ENCODE assay signal across 23 cellular contexts in genomic region chr1:159942700-159943640, GRCh38. TPM values are rescaled to one million over a fixed set of nuclear protein-coding genes. Genes with fewer than 3 reads are reported as not detected.
DNase-seq lines count a peak whose midpoint lies in the region; ATAC-seq and TF ChIP-seq lines count a peak whose summit lies in the region.
"Had no signal": no experiment of that assay in that cellular context is flagged by ENCODE, and none has a peak within 500 bp of the region (broad histone marks: within the 10 kb centered on the region; RNA-seq: fewer than 3 reads in every experiment).

No MANE protein-coding gene starts in this region.

- no peaks in the 10 kb centered on the region for H3K9me3 Mint-ChIP-seq in brain
- H3K9me3 Mint-ChIP-seq: activated naive CD4-positive, alpha-beta T cell treated with anti-CD3 and anti-CD28 coated beads, Interleukin-2, amount 50 U/mL, for 72 hours; activated T-helper 1 cell treated with anti-CD3 and anti-CD28 coated beads, Interleukin-12 subunit alpha, Interleukin-12 subunit beta, Interleukin-2, Interleukin-4 antibody, amounts not matched to agents 30 ng/mL and 10 ng/mL and 1 ng/mL, durations not matched to agents 14 hours and 24 hours and 36 hours had no signal

- peak overlapping the region; percentile 42 to 85 for H3K27ac ChIP-seq in prostate gland
- H3K27ac ChIP-seq: ascending aorta, ovary, tibial artery had no signal

- H3K36me3 ChIP-seq in prostate gland = no peaks in the 10 kb centered on the region
- H3K36me3 ChIP-seq: ascending aorta, HAP-1, ovary, tibial artery had no signal

- 53% methylated on average over 20 of the region's 20 CpGs for WGBS in prostate gland

- peaks cover 12% of the 10 kb centered on the region for H3K27me3 Mint-ChIP-seq in brain

- H3K4me3 Mint-ChIP-seq in brain = peak overlapping the region; percentile 63 to 97 (median 91)
- H3K4me3 Mint-ChIP-seq: activated T-helper 1 cell treated with anti-CD3 and anti-CD28 coated beads, Interleukin-12 subunit alpha, Interleukin-12 subunit beta, Interleukin-2, Interleukin-4 antibody, amounts not matched to agents 30 ng/mL and 10 ng/mL and 1 ng/mL, durations not matched to agents 14 hours and 24 hours and 36 hours had no signal

- ATAC-seq in left lobe of liver (no peak), GM18502 (IDR thresholded peaks at IDR 0.05; ENCODE audit: poor library complexity, unreplicated experiment) (no peak)
- ATAC-seq: activated naive CD4-positive, alpha-beta T cell treated with anti-CD3 and anti-CD28 coated beads, Interleukin-2, amount 50 U/mL, for 72 hours; K562; left ventricle myocardium superior had no signal

- TF ChIP-seq CTCF in GM20000 (IDR thresholded peaks at IDR 0.05; ENCODE audit: extremely low read depth, missing control alignments) = no peak
- no peak for TF ChIP-seq CTCF in brain (conservative IDR thresholded peaks at IDR 0.05)
- no peak for TF ChIP-seq CTCF in prostate gland (IDR thresholded peaks at IDR 0.05)

- H3K27me3 ChIP-seq in prostate gland (replicated peaks; ENCODE audit: insufficient read depth) = no peaks in the 10 kb centered on the region
- H3K27me3 ChIP-seq: ascending aorta, ovary had no signal

- H3K9me3 ChIP-seq in prostate gland = no peaks in the 10 kb centered on the region
- H3K9me3 ChIP-seq: ascending aorta, HAP-1, ovary, tibial artery had no signal

- H3K27ac Mint-ChIP-seq in brain = peak overlapping the region; percentile 21 to 96 (median 76)
- H3K27ac Mint-ChIP-seq: activated naive CD4-positive, alpha-beta T cell treated with anti-CD3 and anti-CD28 coated beads, Interleukin-2, amount 50 U/mL, for 72 hours; activated T-helper 1 cell treated with anti-CD3 and anti-CD28 coated beads, Interleukin-12 subunit alpha, Interleukin-12 subunit beta, Interleukin-2, Interleukin-4 antibody, amounts not matched to agents 30 ng/mL and 10 ng/mL and 1 ng/mL, durations not matched to agents 14 hours and 24 hours and 36 hours had no signal

- DNase-seq in GM20000 (ENCODE audit: low spot score) (peak; percentile 7), left lobe of liver (ENCODE audit: low spot score) (peak; percentile 24), prostate gland (ENCODE audit: low spot score) (no peak), SIG-M5 treated with dmso at 0.1 percent for 504 hours (lab: John Stamatoyannopoulos, UW; ENCODE audit: unreplicated experiment) (no peak), A172 (ENCODE audit: low spot score) (no peak)
- DNase-seq: activated CD4-positive, CD25-positive, alpha-beta regulatory T cell treated with anti-CD3 and anti-CD28 coated beads, Interleukin-2, amount 50 U/mL, for 72 hours; DMS79; left ventricle myocardium superior; NCI-H2029 treated with DMSO at 0.1 percent for 48 hours; ovary; RPMI8226; stimulated activated naive CD4-positive, alpha-beta T cell treated with Interleukin-2 at 50 U/mL for 16 hours; T1000 had no signal

- H3K4me1 Mint-ChIP-seq in brain = peaks cover 70% of the 10 kb centered on the region

- no peaks in the 10 kb centered on the region for H3K4me1 ChIP-seq in prostate gland (replicated peaks)

- no peak overlapping the region for H3K4me3 ChIP-seq in prostate gland
- H3K4me3 ChIP-seq: ascending aorta, HAP-1, K562, ovary, tibial artery had no signal

- intact Hi-C loops in prostate gland (cut with DNase I) = no loop called here

- no peaks in the 10 kb centered on the region for H3K36me3 Mint-ChIP-seq in brain
- H3K36me3 Mint-ChIP-seq: activated naive CD4-positive, alpha-beta T cell treated with anti-CD3 and anti-CD28 coated beads, Interleukin-2, amount 50 U/mL, for 72 hours had no signal

- no peak for TF ChIP-seq POLR2A in prostate gland (IDR thresholded peaks at IDR 0.05)

RNA-seq across cellular contexts. Expression of gene IGSF9, which starts 2.4 kb away (rescaled TPM):
- 43.9 TPM for polyA plus RNA-seq in brain (ENCODE audit: insufficient read depth, low read depth, low replicate concordance)
- 17.0 TPM for total RNA-seq in left lobe of liver
- total RNA-seq in prostate gland = 10 to 100 TPM in 1 of 2 donors, 1 to 10 TPM in 1; 7.6 to 17.3 TPM
- total RNA-seq in A172 (2014; rRNA removed; shearing (Covaris generic)) = 0.89 and 1.6 TPM in 2 replicates
- total RNA-seq: activated naive CD4-positive, alpha-beta T cell treated with anti-CD3 and anti-CD28 coated beads, Interleukin-2, amount 50 U/mL, for 72 hours; activated T-helper 1 cell treated with anti-CD3 and anti-CD28 coated beads, Interleukin-12 subunit alpha, Interleukin-12 subunit beta, Interleukin-2, Interleukin-4 antibody, amounts not matched to agents 30 ng/mL and 10 ng/mL and 1 ng/mL, durations not matched to agents 14 hours and 24 hours and 36 hours; chondrocyte; NCI-H460 had no signal

RNA-seq across cellular contexts. Expression of gene SLAMF9, which starts 11.1 kb away (rescaled TPM):
- polyA plus RNA-seq in brain (ENCODE audit: insufficient read depth, low read depth, low replicate concordance) = not detected
- total RNA-seq in left lobe of liver (0.83 TPM), prostate gland (not detected)
- not detected in 2 replicates for total RNA-seq in A172 (2014; rRNA removed; shearing (Covaris generic))
- total RNA-seq: activated naive CD4-positive, alpha-beta T cell treated with anti-CD3 and anti-CD28 coated beads, Interleukin-2, amount 50 U/mL, for 72 hours; activated T-helper 1 cell treated with anti-CD3 and anti-CD28 coated beads, Interleukin-12 subunit alpha, Interleukin-12 subunit beta, Interleukin-2, Interleukin-4 antibody, amounts not matched to agents 30 ng/mL and 10 ng/mL and 1 ng/mL, durations not matched to agents 14 hours and 24 hours and 36 hours; ascending aorta; chondrocyte; K562; left ventricle myocardium superior; NCI-H460; ovary had no signal
- polyA plus RNA-seq: ovary had no signal

RNA-seq across cellular contexts. Expression of gene TAGLN2, which starts 17.7 kb away (rescaled TPM):
- 825 TPM for polyA plus RNA-seq in brain (ENCODE audit: insufficient read depth, low read depth, low replicate concordance)
- total RNA-seq in left lobe of liver (68.3 TPM), prostate gland (100 to 1,000 TPM in 1 of 2 donors, 10 to 100 TPM in 1; 97.1 to 386 TPM)
- total RNA-seq in A172 (2014; rRNA removed; shearing (Covaris generic)) = 734 and 929 TPM in 2 replicates

RNA-seq across cellular contexts. Expression of gene CFAP45, which starts 43.0 kb away (rescaled TPM):
- 0.98 TPM for polyA plus RNA-seq in brain (ENCODE audit: insufficient read depth, low read depth, low replicate concordance)
- not detected for total RNA-seq in left lobe of liver
- 1 to 10 TPM in 1 of 2 donors, not detected in 1; 2.6 TPM for total RNA-seq in prostate gland
- total RNA-seq in A172 (2014; rRNA removed; shearing (Covaris generic)) = 2.4 and 3.7 TPM in 2 replicates
- total RNA-seq: ascending aorta had no signal

Comparison
In these comparisons a context has a peak if more than half of its experiments do, and no peak if none do; other contexts are left out.
1. DNase-seq: peak in GM20000 (single experiment) and left lobe of liver (single experiment); none in prostate gland (single experiment), SIG-M5 treated with dmso at 0.1 percent for 504 hours (single experiment) and A172 (single experiment).